In the genomic region with DNA sequence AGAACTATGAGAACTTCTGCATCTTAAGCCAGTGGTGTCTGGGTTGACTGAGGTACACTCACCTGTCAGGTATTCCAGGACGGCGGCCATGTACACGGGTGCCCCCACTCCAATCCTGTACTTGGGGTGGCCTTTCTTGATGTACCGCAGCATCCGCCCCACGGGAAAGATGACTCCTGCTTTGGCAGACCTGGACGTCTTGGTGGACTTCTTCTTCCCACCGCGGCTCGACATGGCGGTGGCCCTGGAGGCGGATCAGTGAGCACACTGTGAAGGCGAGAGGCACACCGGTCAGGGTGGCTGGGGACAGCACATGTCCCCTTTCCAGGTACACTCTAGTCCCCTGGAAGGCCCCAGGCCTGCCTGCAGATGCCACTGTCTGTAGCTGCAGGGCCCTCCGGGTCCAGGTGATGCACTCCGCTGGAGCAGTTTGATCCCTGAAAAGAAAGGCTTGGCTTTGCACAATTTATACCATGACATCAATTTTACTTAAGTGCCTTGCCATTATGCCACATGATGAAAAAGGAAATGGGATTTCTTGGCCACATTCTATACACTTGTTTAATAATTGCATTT, we compare ENCODE assay signal across 23 cellular contexts. TPM values are rescaled to one million over a fixed set of nuclear protein-coding genes. Genes with fewer than 3 reads are reported as not detected.
"Had no signal": no experiment of that assay in that cellular context is flagged by ENCODE, and none has a peak within 500 bp of the region (broad histone marks: within the 10 kb centered on the region; RNA-seq: fewer than 3 reads in every experiment).

No MANE protein-coding gene starts in this region.

- H3K4me3 ChIP-seq: mucosa of descending colon, ovary, psoas muscle, skin epidermis, stomach, upper lobe of left lung had no signal

- H3K9me3 Mint-ChIP-seq: activated naive CD8-positive, alpha-beta T cell treated with anti-CD3 and anti-CD28 coated beads, Interleukin-2, amount 50 U/mL, for 24 hours; naive B cell; neural crest cell had no signal

- H3K9me3 ChIP-seq: mucosa of descending colon, ovary, psoas muscle, stomach, upper lobe of left lung had no signal

- ATAC-seq: activated naive CD8-positive, alpha-beta T cell treated with anti-CD3 and anti-CD28 coated beads, Interleukin-2, amount 50 U/mL, for 24 hours; esophagus mucosa; mucosa of descending colon; psoas muscle; right cardiac atrium had no signal

- H3K27ac ChIP-seq: brain microvascular endothelial cell, ovary, psoas muscle, WERI-Rb-1 had no signal

- H3K4me3 Mint-ChIP-seq: activated naive CD8-positive, alpha-beta T cell treated with anti-CD3 and anti-CD28 coated beads, Interleukin-2, amount 50 U/mL, for 24 hours; naive B cell; neural crest cell had no signal

- H3K36me3 ChIP-seq: ovary had no signal

- H3K27me3 ChIP-seq: brain microvascular endothelial cell, ovary, stomach, upper lobe of left lung had no signal

- DNase-seq: activated CD4-positive, alpha-beta T cell treated with anti-CD3 and anti-CD28 coated beads for 1 hour; activated naive CD4-positive, alpha-beta T cell; activated naive CD8-positive, alpha-beta T cell treated with anti-CD3 and anti-CD28 coated beads, Interleukin-2, amount 50 U/mL, for 24 hours; anterior cingulate cortex; brain microvascular endothelial cell; cortex of kidney; effector CD4-positive, alpha-beta T cell; mesenchymal stem cell; mucosa of descending colon; naive B cell; ovary; psoas muscle; right cardiac atrium; stimulated activated CD4-positive, alpha-beta T cell treated with anti-CD3 and anti-CD28 coated beads, Interleukin-4, amount 100 ng/mL, for 1 hour; stomach; T-helper 2 cell; WERI-Rb-1 had no signal

- H3K27me3 Mint-ChIP-seq: activated naive CD8-positive, alpha-beta T cell treated with anti-CD3 and anti-CD28 coated beads, Interleukin-2, amount 50 U/mL, for 24 hours; naive B cell had no signal

- H3K27ac Mint-ChIP-seq: activated naive CD8-positive, alpha-beta T cell treated with anti-CD3 and anti-CD28 coated beads, Interleukin-2, amount 50 U/mL, for 24 hours had no signal

RNA-seq across cellular contexts. Expression of gene DCANP1, which starts 58.2 kb away (rescaled TPM):
- total RNA-seq: esophagus mucosa, lower leg skin, mucosa of descending colon, neural crest cell, psoas muscle, right cardiac atrium, temporal lobe had no signal
